ENCODE assay signal across 19 cellular contexts in the genomic region with DNA sequence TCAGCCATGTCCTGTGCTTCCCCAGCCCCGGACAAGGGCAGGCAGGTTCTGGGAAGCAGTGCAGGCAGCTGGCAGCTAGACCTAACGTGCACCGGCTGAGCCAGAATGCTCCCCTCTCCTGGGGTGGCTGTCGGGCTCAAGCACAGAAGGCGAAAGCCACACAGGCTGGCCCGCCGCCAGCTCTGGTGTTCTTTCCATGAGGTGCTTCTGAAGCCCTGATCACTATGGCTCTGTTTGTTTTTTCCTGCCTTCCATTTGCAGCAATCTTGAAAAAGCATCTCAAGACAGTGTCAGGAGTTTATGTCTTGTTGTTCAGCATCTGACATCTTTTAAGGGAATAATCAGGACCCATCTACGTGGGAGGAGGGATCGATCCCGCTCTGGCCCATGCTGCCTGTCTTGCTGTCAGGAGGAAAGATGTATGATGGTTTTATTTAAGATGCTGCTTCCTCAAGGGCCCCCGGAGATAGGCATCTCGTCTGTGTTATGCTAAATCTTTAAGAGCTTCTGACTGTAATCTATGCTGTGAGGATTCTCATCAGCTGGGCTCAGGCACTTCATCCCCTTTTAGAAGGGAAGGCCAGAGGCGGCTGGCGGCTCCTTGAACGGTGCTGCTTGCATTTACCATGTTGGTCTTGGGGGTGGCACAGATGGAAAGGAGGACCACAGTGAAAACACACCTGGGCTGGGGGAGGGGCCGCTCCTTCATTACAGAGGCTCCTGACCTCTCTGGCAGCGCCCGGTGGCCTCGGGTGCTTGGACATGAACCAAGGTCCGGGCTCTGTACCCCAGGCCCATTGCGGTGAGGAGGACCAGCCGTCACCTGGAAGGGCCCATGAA.
DNase-seq lines count a peak whose midpoint lies in the region; ATAC-seq and TF ChIP-seq lines count a peak whose summit lies in the region.
"Had no signal": no experiment of that assay in that cellular context is flagged by ENCODE, and none has a peak within 500 bp of the region (broad histone marks: within the 10 kb centered on the region; RNA-seq: fewer than 3 reads in every experiment).

No MANE protein-coding gene starts in this region.

- H3K9me3 Mint-ChIP-seq in stimulated activated effector memory CD8-positive, alpha-beta T cell treated with anti-CD3 and anti-CD28 coated beads, Interleukin-12 subunit alpha, Interleukin-12 subunit beta, amount 100 ng/mL, for 72 hours: no peaks in the 10 kb centered on the region
- H3K9me3 Mint-ChIP-seq: neural progenitor cell; stimulated activated naive CD8-positive, alpha-beta T cell treated with anti-CD3 and anti-CD28 coated beads, Interleukin-15, Interleukin-2, amounts not matched to agents 100 ng/mL and 50 ng/mL, for 24 hours had no signal

- H3K36me3 ChIP-seq in DND-41 (ENCODE audit: insufficient read depth, low read length): no peaks in the 10 kb centered on the region
- H3K36me3 ChIP-seq: MG63, neural progenitor cell, upper lobe of left lung had no signal

- no peaks in the 10 kb centered on the region for H3K36me3 Mint-ChIP-seq in stimulated activated effector memory CD8-positive, alpha-beta T cell treated with anti-CD3 and anti-CD28 coated beads, Interleukin-12 subunit alpha, Interleukin-12 subunit beta, amount 100 ng/mL, for 72 hours
- H3K36me3 Mint-ChIP-seq: neural progenitor cell had no signal

- no peak overlapping the region for H3K4me3 Mint-ChIP-seq in stimulated activated effector memory CD8-positive, alpha-beta T cell treated with anti-CD3 and anti-CD28 coated beads, Interleukin-12 subunit alpha, Interleukin-12 subunit beta, amount 100 ng/mL, for 72 hours
- H3K4me3 Mint-ChIP-seq: neural progenitor cell; stimulated activated naive CD8-positive, alpha-beta T cell treated with anti-CD3 and anti-CD28 coated beads, Interleukin-15, Interleukin-2, amounts not matched to agents 100 ng/mL and 50 ng/mL, for 24 hours had no signal

- intact Hi-C loops in left ventricle myocardium superior (cut with micrococcal nuclease): no loop called here

- peak; percentile 84 for ATAC-seq in DND-41 (ENCODE audit: insufficient read depth, low read depth)
- ATAC-seq in left ventricle myocardium superior: peak; percentile 63
- no peak for ATAC-seq in stimulated activated effector memory CD8-positive, alpha-beta T cell treated with anti-CD3 and anti-CD28 coated beads, Interleukin-12 subunit alpha, Interleukin-12 subunit beta, amount 100 ng/mL, for 72 hours
- ATAC-seq in GM18858 (IDR thresholded peaks at IDR 0.05; ENCODE audit: unreplicated experiment): no peak

- TF ChIP-seq CTCF in DND-41 (IDR thresholded peaks at IDR 0.05; ENCODE audit: borderline replicate concordance, extremely low read depth, low read length, poor library complexity, severe bottlenecking): no peak

- peak overlapping the region; percentile 79 for H3K27ac ChIP-seq in DND-41 (ENCODE audit: low read length)
- H3K27ac ChIP-seq: neural progenitor cell, SK-N-MC, upper lobe of left lung had no signal

- H4K20me1 ChIP-seq in DND-41 (ENCODE audit: insufficient read depth, low read length): no peaks in the 10 kb centered on the region

- peaks cover 35% of the 10 kb centered on the region for H3K4me1 ChIP-seq in DND-41 (ENCODE audit: insufficient read depth, low read length)
- H3K4me1 ChIP-seq: neural progenitor cell, upper lobe of left lung had no signal

- H3K9ac ChIP-seq in DND-41 (ENCODE audit: low read depth, low read length): peak overlapping the region; percentile 38
- H3K9ac ChIP-seq: neural progenitor cell had no signal

- H3K4me1 Mint-ChIP-seq in stimulated activated effector memory CD8-positive, alpha-beta T cell treated with anti-CD3 and anti-CD28 coated beads, Interleukin-12 subunit alpha, Interleukin-12 subunit beta, amount 100 ng/mL, for 72 hours: no peaks in the 10 kb centered on the region
- H3K4me1 Mint-ChIP-seq: neural progenitor cell had no signal

- H3K4me3 ChIP-seq in DND-41 (ENCODE audit: low read depth in 1 of 2, low read length in 2 of 2): no peak overlapping the region
- H3K4me3 ChIP-seq: MG63, neural progenitor cell, SK-N-MC, upper lobe of left lung had no signal

- no peaks in the 10 kb centered on the region for H3K79me2 ChIP-seq in DND-41 (ENCODE audit: insufficient read depth, low read length)

- no peaks in the 10 kb centered on the region for H3K27me3 ChIP-seq in DND-41 (ENCODE audit: insufficient read depth, low read length, poor library complexity)
- H3K27me3 ChIP-seq: MG63, neural progenitor cell, upper lobe of left lung had no signal

- no peak overlapping the region for H3K27ac Mint-ChIP-seq in stimulated activated effector memory CD8-positive, alpha-beta T cell treated with anti-CD3 and anti-CD28 coated beads, Interleukin-12 subunit alpha, Interleukin-12 subunit beta, amount 100 ng/mL, for 72 hours
- H3K27ac Mint-ChIP-seq: neural progenitor cell; stimulated activated naive CD8-positive, alpha-beta T cell treated with anti-CD3 and anti-CD28 coated beads, Interleukin-15, Interleukin-2, amounts not matched to agents 100 ng/mL and 50 ng/mL, for 24 hours had no signal

- H3K4me2 ChIP-seq in DND-41 (ENCODE audit: insufficient read depth, low read length): peak overlapping the region; percentile 18
- H3K4me2 ChIP-seq: neural progenitor cell had no signal

- H3K9me3 ChIP-seq in DND-41 (ENCODE audit: insufficient read depth, low read length, severe bottlenecking): no peaks in the 10 kb centered on the region
- H3K9me3 ChIP-seq: MG63, upper lobe of left lung had no signal

- DNase-seq in COLO668 (lab: John Stamatoyannopoulos, UW; ENCODE audit: unreplicated experiment) (peak; percentile 18), DND-41 (peak; percentile 78), NCI-H524 (lab: John Stamatoyannopoulos, UW) (peak; percentile 61 to 75), left ventricle myocardium superior (peak; percentile 86), SKM-1 (lab: John Stamatoyannopoulos, UW; ENCODE audit: unreplicated experiment) (no peak)
- DNase-seq in effector CD8-positive, alpha-beta T cell (lab: John Stamatoyannopoulos, UW): no peak
- no peak for DNase-seq in stimulated activated effector memory CD8-positive, alpha-beta T cell treated with anti-CD3 and anti-CD28 coated beads, Interleukin-12 subunit alpha, Interleukin-12 subunit beta, amount 100 ng/mL, for 72 hours (ENCODE audit: low spot score in 2 of 2)
- DNase-seq: activated CD4-positive, alpha-beta T cell treated with anti-CD3 and anti-CD28 coated beads for 4 hours; activated gamma-delta T cell treated with Interleukin-2 at 50 U/mL for 16 hours; DMS53; hippocampal formation; MG63; midbrain; NCI-H1930; upper lobe of left lung had no signal

- peak overlapping the region; percentile 23 for H2AFZ ChIP-seq in DND-41 (ENCODE audit: low read depth, low read length)
- H2AFZ ChIP-seq: neural progenitor cell had no signal

Comparison
In these comparisons a context has a peak if more than half of its experiments do, and no peak if none do; other contexts are left out.
1. DNase-seq: peak in COLO668 (single experiment), DND-41 (single experiment), NCI-H524 (2 of 2) and left ventricle myocardium superior (single experiment); none in SKM-1 (single experiment), effector CD8-positive, alpha-beta T cell (single experiment) and stimulated activated effector memory CD8-positive, alpha-beta T cell treated with anti-CD3 and anti-CD28 coated beads, Interleukin-12 subunit alpha, Interleukin-12 subunit beta, amount 100 ng/mL, for 72 hours (0 of 2).
2. ATAC-seq: peak in DND-41 (single experiment) and left ventricle myocardium superior (single experiment); none in stimulated activated effector memory CD8-positive, alpha-beta T cell treated with anti-CD3 and anti-CD28 coated beads, Interleukin-12 subunit alpha, Interleukin-12 subunit beta, amount 100 ng/mL, for 72 hours (single experiment) and GM18858 (single experiment).